ENCODE assay signal across 16 cellular contexts in genomic region chr2:177467646-177468045, GRCh38.
A peak's percentile ranks its signal among the peaks of the same experiment; 100 is the strongest.
DNase-seq lines count a peak whose midpoint lies in the region; ATAC-seq, FAIRE-seq and TF ChIP-seq lines count a peak whose summit lies in the region.
"Had no signal": no experiment of that assay in that cellular context is flagged by ENCODE, and none has a peak within 500 bp of the region (broad histone marks: within the 10 kb centered on the region; RNA-seq: fewer than 3 reads in every experiment).

No MANE protein-coding gene starts in this region.

- FAIRE-seq in endothelial cell of umbilical vein (lab: Jason Lieb, UNC) = no peak

- BruUV-seq in endothelial cell of umbilical vein (replicated peaks; lab: Mats Ljungman, UMichigan) = no TSS peak

- POLR2A ChIA-PET in endothelial cell of umbilical vein (lab: Charles Lee) = no interaction called here

- H3K27me3 Mint-ChIP-seq in HFFc6 (ENCODE audit: insufficient read depth) = no peaks in the 10 kb centered on the region
- H3K27me3 Mint-ChIP-seq: CD8-positive, alpha-beta memory T cell had no signal

- H3K9me3 ChIP-seq in endothelial cell of umbilical vein (replicated peaks; ENCODE audit: control insufficient read depth, insufficient read depth, low read length) = no peaks in the 10 kb centered on the region
- no peaks in the 10 kb centered on the region for H3K9me3 ChIP-seq in WERI-Rb-1 (ENCODE audit: severe bottlenecking)
- H3K9me3 ChIP-seq: neutrophil had no signal

- H3K4me1 Mint-ChIP-seq in HFFc6 (ENCODE audit: low read depth) = peaks cover 26% of the 10 kb centered on the region
- H3K4me1 Mint-ChIP-seq: CD8-positive, alpha-beta memory T cell had no signal

- H4K20me1 ChIP-seq in endothelial cell of umbilical vein (replicated peaks; ENCODE audit: control insufficient read depth, extremely low read depth, insufficient read depth, low read length) = no peaks in the 10 kb centered on the region

- ATAC-seq in GM19452 (IDR thresholded peaks at IDR 0.05; ENCODE audit: unreplicated experiment) = no peak
- ATAC-seq in HG02970 (IDR thresholded peaks at IDR 0.05; ENCODE audit: low FRiP score, unreplicated experiment) = no peak
- ATAC-seq: activated T-cell treated with anti-CD3 and anti-CD28 coated beads, Interleukin-2, amount 50 U/mL, for 72 hours had no signal

- H2AFZ ChIP-seq in endothelial cell of umbilical vein (ENCODE audit: low read depth, low read length) = no peak overlapping the region

- peaks cover 8 to 13% of the 10 kb centered on the region in 2 experiments for H3K36me3 ChIP-seq in endothelial cell of umbilical vein (ENCODE audit: control insufficient read depth in 2 of 2, extremely low read depth in 1 of 2, insufficient read depth in 2 of 2, low read length in 2 of 2)
- peaks cover 15% of the 10 kb centered on the region for H3K36me3 ChIP-seq in WERI-Rb-1

- no peak for TF ChIP-seq CTCF in HFFc6 (IDR thresholded peaks at IDR 0.05)
- TF ChIP-seq CTCF in endothelial cell of umbilical vein (IDR thresholded peaks at IDR 0.05; ENCODE audit: extremely low read depth in 1 of 2, insufficient read depth in 1 of 2, low read depth in 1 of 2, low read length in 2 of 2) = no peak
- TF ChIP-seq CTCF in WERI-Rb-1 (IDR thresholded peaks at IDR 0.05; ENCODE audit: low read depth, low read length) = no peak

- H3K27ac Mint-ChIP-seq in HFFc6 = peak overlapping the region; percentile 22
- H3K27ac Mint-ChIP-seq: activated T-cell treated with anti-CD3 and anti-CD28 coated beads, Interleukin-2, amount 50 U/mL, for 72 hours had no signal

- H3K27me3 ChIP-seq in endothelial cell of umbilical vein (ENCODE audit: control insufficient read depth in 2 of 2, insufficient read depth in 2 of 2, low read length in 2 of 2) (no peaks in the 10 kb centered on the region), WERI-Rb-1 (ENCODE audit: insufficient read depth, low read depth, severe bottlenecking) (no peaks in the 10 kb centered on the region)
- H3K27me3 ChIP-seq: neutrophil, tibial artery had no signal

- H3K4me1 ChIP-seq in endothelial cell of umbilical vein (ENCODE audit: control insufficient read depth, extremely low read depth, insufficient read depth, low read length) = peaks cover 15% of the 10 kb centered on the region

- peak overlapping the region; percentile 47 for H3K4me3 Mint-ChIP-seq in HFFc6
- H3K4me3 Mint-ChIP-seq: activated T-cell treated with anti-CD3 and anti-CD28 coated beads, Interleukin-2, amount 50 U/mL, for 72 hours; CD8-positive, alpha-beta memory T cell had no signal

- no peak overlapping the region for H3K9ac ChIP-seq in endothelial cell of umbilical vein (replicated peaks; ENCODE audit: extremely low read depth, insufficient read depth, low read length)
- H3K9ac ChIP-seq: KMS-11 had no signal

- peak overlapping the region; percentile 63 for H3K4me2 ChIP-seq in endothelial cell of umbilical vein (ENCODE audit: insufficient read depth, low read length)
- H3K4me2 ChIP-seq: KMS-11 had no signal

- H3K9me3 Mint-ChIP-seq in HFFc6 = peaks cover 13% of the 10 kb centered on the region

- TF ChIP-seq POLR2A in endothelial cell of umbilical vein (IDR thresholded peaks at IDR 0.05; ENCODE audit: low read depth, low read length) = no peak

- CTCF ChIA-PET in endothelial cell of umbilical vein (lab: Charles Lee) = no interaction called here

- DNase-seq in HFFc6 = peak; percentile 63
- DNase-seq in RPMI7951 (ENCODE audit: low read depth) = peak; percentile 61
- DNase-seq in endothelial cell of umbilical vein (ENCODE audit: low read depth, low spot score) = peak; percentile 53
- peak; percentile 57 for DNase-seq in renal cortical epithelial cell (ENCODE audit: low read depth)
- DNase-seq in activated T-cell treated with anti-CD3 and anti-CD28 coated beads, Interleukin-2, amount 50 U/mL, for 48 hours = no peak
- DNase-seq in WERI-Rb-1 = no peak
- DNase-seq: activated T-cell treated with anti-CD3 and anti-CD28 coated beads, Interleukin-2, amount 50 U/mL, for 72 hours; aorta; CD8-positive, alpha-beta memory T cell; NCI-H2081; tibial artery had no signal

- H3K27ac ChIP-seq in endothelial cell of umbilical vein (ENCODE audit: insufficient read depth, low read depth, low read length) (peak overlapping the region; percentile 50), WERI-Rb-1 (no peak overlapping the region)
- H3K27ac ChIP-seq: KMS-11, neutrophil, tibial artery had no signal

- no peaks in the 10 kb centered on the region for H3K9me1 ChIP-seq in endothelial cell of umbilical vein (replicated peaks; ENCODE audit: control insufficient read depth, extremely low read depth, insufficient read depth, low read length)

- intact Hi-C loops in endothelial cell of umbilical vein (cut with micrococcal nuclease) = loop anchor here (5.0 kb wide), 1 partner anchor 130 kb away; no protein-coding TSS in a partner anchor

- H3K79me2 ChIP-seq in endothelial cell of umbilical vein (ENCODE audit: control insufficient read depth, insufficient read depth, low read length) = peaks cover 11% of the 10 kb centered on the region

- no peak overlapping the region for H3K4me3 ChIP-seq in endothelial cell of umbilical vein (replicated peaks in 1 of 3; ENCODE audit: insufficient read depth in 1 of 3, low read depth in 1 of 3, low read length in 3 of 3)
- H3K4me3 ChIP-seq in WERI-Rb-1 (ENCODE audit: low read depth, low read length) = no peak overlapping the region
- H3K4me3 ChIP-seq: lung, tibial artery had no signal

- H3K36me3 Mint-ChIP-seq in HFFc6 (ENCODE audit: low read depth) = peaks cover 39% of the 10 kb centered on the region

- dilution Hi-C loops in endothelial cell of umbilical vein (cut with MboI; ENCODE audit: extremely low pct_ligation_motif_present, low sequenced_read_pairs) = no loop called here

TF ChIP-seq in endothelial cell of umbilical vein, 7 proteins besides CTCF, POLR2A, EP300 and RAD21:
- TF ChIP-seq JUN (IDR thresholded peaks at IDR 0.05; ENCODE audit: borderline replicate concordance, insufficient read depth, insufficient read length, low read depth) (peak; percentile 82), FOS (IDR thresholded peaks at IDR 0.05; ENCODE audit: borderline replicate concordance, insufficient read depth, low read length) (peak; percentile 87), MAX (IDR thresholded peaks at IDR 0.05; ENCODE audit: insufficient read depth, insufficient read length) (no peak)

Comparison
In these comparisons a context has a peak if more than half of its experiments do, and no peak if none do; other contexts are left out.
1. DNase-seq: peak in HFFc6 (single experiment), RPMI7951 (single experiment), endothelial cell of umbilical vein (single experiment) and renal cortical epithelial cell (single experiment); none in activated T-cell treated with anti-CD3 and anti-CD28 coated beads, Interleukin-2, amount 50 U/mL, for 48 hours (0 of 2) and WERI-Rb-1 (single experiment).